ENCODE assay signal across 18 cellular contexts in genomic region chr12:64650762-64651161, GRCh38. TPM values are rescaled to one million over a fixed set of nuclear protein-coding genes. Genes with fewer than 3 reads are reported as not detected.
A peak's percentile ranks its signal among the peaks of the same experiment; 100 is the strongest.
DNase-seq lines count a peak whose midpoint lies in the region; ATAC-seq and TF ChIP-seq lines count a peak whose summit lies in the region.
"Had no signal": no experiment of that assay in that cellular context is flagged by ENCODE, and none has a peak within 500 bp of the region (broad histone marks: within the 10 kb centered on the region; RNA-seq: fewer than 3 reads in every experiment).

No MANE protein-coding gene starts in this region.

- H3K9ac ChIP-seq in colonic mucosa (ENCODE audit: low read depth in 2 of 2, low read length in 2 of 2) = no peak overlapping the region
- H3K9ac ChIP-seq in mucosa of rectum (ENCODE audit: low read depth in 1 of 2, low read length in 2 of 2) = no peak overlapping the region

- ATAC-seq in activated CD4-positive, CD25-positive, alpha-beta regulatory T cell treated with anti-CD3 and anti-CD28 coated beads, Interleukin-2, amount 50 U/mL, for 24 hours = no peak
- no peak for ATAC-seq in GM18858 (IDR thresholded peaks at IDR 0.05; ENCODE audit: unreplicated experiment)
- ATAC-seq: esophagus mucosa had no signal

- CTCF ChIA-PET in BJ (lab: Yijun Ruan, JAX) = interaction anchor here (1.4 kb wide), 1 partner anchor 13 kb away, joined by 3 read pairs; no protein-coding TSS in a partner anchor

- H3K4me3 ChIP-seq in BJ (ENCODE audit: low read depth, low read length) = no peak overlapping the region
- H3K4me3 ChIP-seq in colonic mucosa = no peak overlapping the region
- peak overlapping the region in 1 of 2 donors; percentile 5 for H3K4me3 ChIP-seq in mucosa of rectum (ENCODE audit: low read length in 2 of 2)
- H3K4me3 ChIP-seq: breast epithelium, thyroid gland had no signal

- H3K27ac ChIP-seq in colonic mucosa (peak overlapping the region; percentile 45), mucosa of rectum (ENCODE audit: low read depth in 2 of 2, low read length in 2 of 2) (peak overlapping the region; percentile 46 to 61)
- H3K27ac ChIP-seq: breast epithelium, HL-60, thyroid gland had no signal

- no peaks in the 10 kb centered on the region for H3K27me3 ChIP-seq in BJ (ENCODE audit: control insufficient read depth, insufficient read depth, low read length)
- H3K27me3 ChIP-seq in colonic mucosa = no peaks in the 10 kb centered on the region
- no peaks in the 10 kb centered on the region for H3K27me3 ChIP-seq in mucosa of rectum (ENCODE audit: control insufficient read depth in 2 of 2, insufficient read depth in 2 of 2, low read length in 2 of 2)
- H3K27me3 ChIP-seq: breast epithelium, thyroid gland had no signal

- H3K4me1 ChIP-seq in colonic mucosa (no peaks in the 10 kb centered on the region), mucosa of rectum (ENCODE audit: control insufficient read depth in 2 of 2, insufficient read depth in 2 of 2, low read length in 2 of 2) (peaks cover 17 to 26% of the 10 kb centered on the region in 2 donors)
- H3K4me1 ChIP-seq: breast epithelium, thyroid gland had no signal

- DNase-seq in BJ (ENCODE audit: low read depth) (peak; percentile 44), HT-29 (ENCODE audit: low spot score) (peak; percentile 86), colonic mucosa (peak; percentile 83), NCI-H1436 treated with DMSO at 0.1 percent for 48 hours (lab: John Stamatoyannopoulos, UW) (no peak), SHP77 (lab: John Stamatoyannopoulos, UW) (no peak)
- DNase-seq: activated CD8-positive, alpha-beta memory T cell treated with anti-CD3 and anti-CD28 coated beads, Interleukin-2, amount 50 U/mL, for 4 hours; COR-L47; kidney; NCI-H146; occipital lobe; T-helper 2 cell; thyroid gland had no signal

- TF ChIP-seq CTCF in BJ (IDR thresholded peaks at IDR 0.05; ENCODE audit: insufficient read depth, low read depth, low read length) (no peak), colonic mucosa (IDR thresholded peaks at IDR 0.05) (no peak)

- H3K9me3 ChIP-seq in colonic mucosa (no peaks in the 10 kb centered on the region), mucosa of rectum (ENCODE audit: control insufficient read depth in 2 of 2, low read length in 2 of 2) (no peaks in the 10 kb centered on the region)
- H3K9me3 ChIP-seq: breast epithelium, thyroid gland had no signal

- POLR2A ChIA-PET in BJ (lab: Charles Lee) = no interaction called here

- H3K36me3 ChIP-seq in BJ (ENCODE audit: control insufficient read depth, insufficient read depth, low read length) (no peaks in the 10 kb centered on the region), colonic mucosa (no peaks in the 10 kb centered on the region), mucosa of rectum (ENCODE audit: control insufficient read depth in 2 of 2, insufficient read depth in 2 of 2, low read length in 2 of 2) (no peaks in the 10 kb centered on the region)
- H3K36me3 ChIP-seq: breast epithelium, thyroid gland had no signal

- intact Hi-C loops in colonic mucosa (cut with DNase I) = no loop called here

RNA-seq across cellular contexts. Expression of gene RASSF3, which starts 40.5 kb away (rescaled TPM):
- 22.3 and 27.7 TPM in 2 replicates for polyA plus RNA-seq in BJ (2011; rRNA removed)
- polyA minus RNA-seq in BJ (2011; rRNA and poly(A)+ RNA removed) = 28.0 and 38.6 TPM in 2 replicates
- total RNA-seq in HT-29 (2014; rRNA removed; shearing (Covaris generic)) = 41.2 and 41.9 TPM in 2 replicates
- 10 to 100 TPM; 52.6 to 90.3 TPM for total RNA-seq in colonic mucosa

Comparison
In these comparisons a context has a peak if more than half of its experiments do, and no peak if none do; other contexts are left out.
1. DNase-seq: peak in BJ (single experiment), HT-29 (single experiment) and colonic mucosa (single experiment); none in NCI-H1436 treated with DMSO at 0.1 percent for 48 hours (single experiment) and SHP77 (0 of 2).